ENCODE assay signal across 16 cellular contexts in genomic region chr18:62101236-62101635, GRCh38.
"Had no signal": no experiment of that assay in that cellular context is flagged by ENCODE, and none has a peak within 500 bp of the region (broad histone marks: within the 10 kb centered on the region; RNA-seq: fewer than 3 reads in every experiment).

No MANE protein-coding gene starts in this region.

- H3K9me3 Mint-ChIP-seq: immature natural killer cell had no signal

- H3K27me3 ChIP-seq: body of pancreas, right atrium auricular region, transverse colon had no signal

- H3K27ac Mint-ChIP-seq: activated CD4-positive, alpha-beta T cell treated with anti-CD3 and anti-CD28 coated beads for 36 hours; activated CD8-positive, alpha-beta T cell treated with anti-CD3 and anti-CD28 coated beads, Interleukin-2, amount 10 ng/mL, durations not matched to agents 7 days and 5 days; activated naive CD4-positive, alpha-beta T cell treated with anti-CD3 and anti-CD28 coated beads for 36 hours; activated T-helper 17 cell treated with anti-CD3 and anti-CD28 coated beads, Interleukin-2, amount 50 U/mL, for 72 hours; immature natural killer cell had no signal

- ATAC-seq: activated CD8-positive, alpha-beta T cell treated with anti-CD3 and anti-CD28 coated beads, Interleukin-2, amount 10 ng/mL, durations not matched to agents 7 days and 5 days; body of pancreas; left colon had no signal

- H3K4me1 Mint-ChIP-seq: activated T-helper 17 cell treated with anti-CD3 and anti-CD28 coated beads, Interleukin-2, amount 50 U/mL, for 72 hours; immature natural killer cell had no signal

- H3K27me3 Mint-ChIP-seq: activated CD4-positive, alpha-beta T cell treated with anti-CD3 and anti-CD28 coated beads for 36 hours; activated T-helper 17 cell treated with anti-CD3 and anti-CD28 coated beads, Interleukin-2, amount 50 U/mL, for 72 hours had no signal

- DNase-seq: activated CD8-positive, alpha-beta T cell treated with anti-CD3 and anti-CD28 coated beads, Interleukin-2, amount 10 ng/mL, durations not matched to agents 7 days and 5 days; activated naive CD4-positive, alpha-beta T cell treated with anti-CD3 and anti-CD28 coated beads for 36 hours; body of pancreas; cerebellar nuclear complex; glutamatergic neuron; immature natural killer cell; left colon; midbrain; T-helper 1 cell; transverse colon; WERI-Rb-1 had no signal

- H3K4me3 Mint-ChIP-seq: activated CD4-positive, alpha-beta T cell treated with anti-CD3 and anti-CD28 coated beads for 36 hours; activated CD8-positive, alpha-beta T cell treated with anti-CD3 and anti-CD28 coated beads, Interleukin-2, amount 10 ng/mL, durations not matched to agents 7 days and 5 days; activated naive CD4-positive, alpha-beta T cell treated with anti-CD3 and anti-CD28 coated beads for 36 hours; activated T-helper 17 cell treated with anti-CD3 and anti-CD28 coated beads, Interleukin-2, amount 50 U/mL, for 72 hours; immature natural killer cell had no signal

- H3K4me3 ChIP-seq: body of pancreas, lung, right atrium auricular region, smooth muscle cell, transverse colon had no signal

- H3K27ac ChIP-seq: body of pancreas, right atrium auricular region, transverse colon, WERI-Rb-1 had no signal
